14 cellular contexts compared by ENCODE assay signal in genomic region chr2:216118474-216118873, GRCh38. TPM values are rescaled to one million over a fixed set of nuclear protein-coding genes. Genes with fewer than 3 reads are reported as not detected.
DNase-seq lines count a peak whose midpoint lies in the region; ATAC-seq and TF ChIP-seq lines count a peak whose summit lies in the region.
"Had no signal": no experiment of that assay in that cellular context is flagged by ENCODE, and none has a peak within 500 bp of the region (broad histone marks: within the 10 kb centered on the region; RNA-seq: fewer than 3 reads in every experiment).

No MANE protein-coding gene starts in this region.

- peaks cover 56 to 95% of the 10 kb centered on the region in 2 experiments for H3K36me3 ChIP-seq in HEK293 (ENCODE audit: control insufficient read depth in 2 of 2, insufficient read depth in 1 of 2, low read length in 2 of 2)
- H3K36me3 ChIP-seq: ovary had no signal

- no peak for TF ChIP-seq CTCF in CD4-positive, alpha-beta T cell (IDR thresholded peaks at IDR 0.05)
- TF ChIP-seq CTCF in HEK293 (tag by site-specific recombination; IDR thresholded peaks at IDR 0.05) (no peak), mesothelial cell of epicardium (IDR thresholded peaks at IDR 0.05; ENCODE audit: unreplicated experiment) (no peak)

- H3K27ac ChIP-seq in CD4-positive, alpha-beta T cell (ENCODE audit: low read depth, low read length): no peak overlapping the region
- no peak overlapping the region for H3K27ac ChIP-seq in HEK293 (ENCODE audit: extremely low read depth, low read depth, low read length)
- H3K27ac ChIP-seq: ovary, vagina had no signal

- H3K4me1 ChIP-seq in HEK293 (ENCODE audit: control insufficient read depth, insufficient read depth, low read length): 0 out of 2 replicates have a peak, but pooled peaks cover 2% of the 10 kb centered on the region

- H3K27me3 Mint-ChIP-seq in CD4-positive, alpha-beta T cell: no peaks in the 10 kb centered on the region
- peaks cover 2% of the 10 kb centered on the region for H3K27me3 Mint-ChIP-seq in activated naive CD8-positive, alpha-beta T cell treated with anti-CD3 and anti-CD28 coated beads, Interleukin-2, amount 50 U/mL, for 24 hours
- H3K27me3 Mint-ChIP-seq in mesothelial cell of epicardium (ENCODE audit: low read depth): no peaks in the 10 kb centered on the region
- H3K27me3 Mint-ChIP-seq: stimulated activated naive B cell treated with anti-CD40 and anti-IgM and Interleukin-4, amounts not matched to agents 10 μg/mL and 1 μg/mL and 100 μg/mL, for 72 hours had no signal

- no peak for DNase-seq in CD4-positive, alpha-beta T cell
- DNase-seq in activated naive CD8-positive, alpha-beta T cell treated with anti-CD3 and anti-CD28 coated beads, Interleukin-2, amount 50 U/mL, for 24 hours: no peak
- DNase-seq in mesothelial cell of epicardium (ENCODE audit: low spot score in 2 of 2, unreplicated experiment in 2 of 2): no peak
- no peak for DNase-seq in amniotic stem cell (lab: John Stamatoyannopoulos, UW)
- DNase-seq: activated CD4-positive, CD25-positive, alpha-beta regulatory T cell; NCI-H2081; NCI-H774; ovary; stimulated activated naive B cell treated with anti-CD40 and anti-IgM and Interleukin-4, amounts not matched to agents 10 μg/mL and 1 μg/mL and 100 μg/mL, for 72 hours; SW 1271 had no signal

- no peaks in the 10 kb centered on the region for H3K9me3 ChIP-seq in CD4-positive, alpha-beta T cell (ENCODE audit: control insufficient read depth, low read length)
- H3K9me3 ChIP-seq in HEK293 (ENCODE audit: control insufficient read depth, insufficient read depth, low read depth, low read length): no peaks in the 10 kb centered on the region
- H3K9me3 ChIP-seq: ovary, vagina had no signal

- H3K27ac Mint-ChIP-seq in CD4-positive, alpha-beta T cell: peak overlapping the region; percentile 47
- peak overlapping the region; percentile 94 for H3K27ac Mint-ChIP-seq in activated naive CD8-positive, alpha-beta T cell treated with anti-CD3 and anti-CD28 coated beads, Interleukin-2, amount 50 U/mL, for 24 hours
- H3K27ac Mint-ChIP-seq in mesothelial cell of epicardium: peak overlapping the region; percentile 21

- no peak overlapping the region for H3K4me3 ChIP-seq in HEK293 (ENCODE audit: low read depth, low read length)
- H3K4me3 ChIP-seq: ovary, vagina had no signal

- intact Hi-C loops in CD4-positive, alpha-beta T cell (cut with DNase I, micrococcal nuclease): loop anchor here in 1 of 2 experiments (10.0 kb wide), 1 partner anchor 64 kb away; no protein-coding TSS in a partner anchor

- peaks cover 86% of the 10 kb centered on the region for H3K4me1 Mint-ChIP-seq in CD4-positive, alpha-beta T cell (ENCODE audit: low read depth)
- H3K4me1 Mint-ChIP-seq in activated naive CD8-positive, alpha-beta T cell treated with anti-CD3 and anti-CD28 coated beads, Interleukin-2, amount 50 U/mL, for 24 hours: peaks cover 92% of the 10 kb centered on the region
- H3K4me1 Mint-ChIP-seq in mesothelial cell of epicardium: peaks cover 32% of the 10 kb centered on the region

- CTCF ChIA-PET in CD4-positive, alpha-beta T cell (lab: Charles Lee): interaction anchor here (1.0 to 1.3 kb wide), 2 partner anchors 9 to 11 kb away, joined by 3 read pairs; no protein-coding TSS in a partner anchor
- CTCF ChIA-PET in HEK293 (lab: Yijun Ruan, JAX): interaction anchor here (0.7 kb wide), 1 partner anchor 95 kb away, joined by 4 read pairs; no protein-coding TSS in a partner anchor

- H3K27me3 ChIP-seq in CD4-positive, alpha-beta T cell (ENCODE audit: control insufficient read depth, insufficient read depth, low read length): no peaks in the 10 kb centered on the region
- H3K27me3 ChIP-seq: ovary, vagina had no signal

- H3K9me3 Mint-ChIP-seq in CD4-positive, alpha-beta T cell: no peaks in the 10 kb centered on the region
- H3K9me3 Mint-ChIP-seq in activated naive CD8-positive, alpha-beta T cell treated with anti-CD3 and anti-CD28 coated beads, Interleukin-2, amount 50 U/mL, for 24 hours: no peaks in the 10 kb centered on the region
- H3K9me3 Mint-ChIP-seq in mesothelial cell of epicardium: no peaks in the 10 kb centered on the region

- H3K36me3 Mint-ChIP-seq in CD4-positive, alpha-beta T cell (ENCODE audit: low read depth): peaks cover 94% of the 10 kb centered on the region
- peaks cover 90% of the 10 kb centered on the region for H3K36me3 Mint-ChIP-seq in activated naive CD8-positive, alpha-beta T cell treated with anti-CD3 and anti-CD28 coated beads, Interleukin-2, amount 50 U/mL, for 24 hours (ENCODE audit: low read depth)
- H3K36me3 Mint-ChIP-seq in mesothelial cell of epicardium: peaks cover 54% of the 10 kb centered on the region

- POLR2A ChIA-PET in CD4-positive, alpha-beta T cell (lab: Charles Lee): interaction anchor here (0.6 to 2.0 kb wide), 4 partner anchors 9 to 37 kb away, joined by 3 to 8 read pairs (median 5); partner anchors contain the start of genes PECR, TMEM169 and XRCC5
- POLR2A ChIA-PET in HEK293 (lab: Yijun Ruan, JAX): interaction anchor here (0.6 kb wide), 1 partner anchor 190 kb away, joined by 3 read pairs; no protein-coding TSS in a partner anchor

- H3K4me3 Mint-ChIP-seq in CD4-positive, alpha-beta T cell: no peak overlapping the region
- H3K4me3 Mint-ChIP-seq in activated naive CD8-positive, alpha-beta T cell treated with anti-CD3 and anti-CD28 coated beads, Interleukin-2, amount 50 U/mL, for 24 hours: peak overlapping the region; percentile 2
- no peak overlapping the region for H3K4me3 Mint-ChIP-seq in mesothelial cell of epicardium
- H3K4me3 Mint-ChIP-seq: stimulated activated naive B cell treated with anti-CD40 and anti-IgM and Interleukin-4, amounts not matched to agents 10 μg/mL and 1 μg/mL and 100 μg/mL, for 72 hours had no signal

- ATAC-seq in CD4-positive, alpha-beta T cell (ENCODE audit: poor library complexity): no peak
- ATAC-seq in activated naive CD8-positive, alpha-beta T cell treated with anti-CD3 and anti-CD28 coated beads, Interleukin-2, amount 50 U/mL, for 24 hours: no peak
- ATAC-seq in GM21825 (IDR thresholded peaks at IDR 0.05; ENCODE audit: unreplicated experiment) (no peak), HG03045 (IDR thresholded peaks at IDR 0.05; ENCODE audit: unreplicated experiment) (no peak)
- ATAC-seq: stimulated activated naive B cell treated with anti-CD40 and anti-IgM and Interleukin-4, amounts not matched to agents 10 μg/mL and 1 μg/mL and 100 μg/mL, for 72 hours had no signal

TF ChIP-seq in HEK293, 187 proteins besides CTCF, POLR2A, EP300 and RAD21 (continues in another document):
- no peak for TF ChIP-seq ZNF433 (tag by site-specific recombination; IDR thresholded peaks at IDR 0.05; ENCODE audit: low read depth)
- TF ChIP-seq SP7 (tag by site-specific recombination; IDR thresholded peaks at IDR 0.05): no peak
- TF ChIP-seq ZIC2 (tag by site-specific recombination; IDR thresholded peaks at IDR 0.05): no peak
- TF ChIP-seq ZNF707 (tag by site-specific recombination; IDR thresholded peaks at IDR 0.05): no peak
- TF ChIP-seq GFI1B (tag by site-specific recombination; IDR thresholded peaks at IDR 0.05): peak; percentile 61
- no peak for TF ChIP-seq HOXA7 (CRISPR knock-in tag; IDR thresholded peaks at IDR 0.05; ENCODE audit: borderline replicate concordance)
- TF ChIP-seq REST (tag by site-specific recombination; IDR thresholded peaks at IDR 0.05): no peak

RNA-seq across cellular contexts. Expression of gene XRCC5, which starts 9.3 kb away (rescaled TPM):
- total RNA-seq in CD4-positive, alpha-beta T cell: 100 to 1,000 TPM; 126 to 129 TPM
- total RNA-seq in mesothelial cell of epicardium: 291 to 294 TPM (median 291 TPM) in 3 replicates

RNA-seq across cellular contexts. Expression of gene TMEM169, which starts 36.8 kb away (rescaled TPM):
- total RNA-seq in CD4-positive, alpha-beta T cell: under 1 TPM; 0.27 to 0.53 TPM
- 0.71 to 0.84 TPM (median 0.78 TPM) in 3 replicates for total RNA-seq in mesothelial cell of epicardium
- total RNA-seq: vagina had no signal

RNA-seq across cellular contexts. Expression of gene PECR, which starts 36.9 kb away (rescaled TPM):
- 10 to 100 TPM in 1 of 2 experiments, 1 to 10 TPM in 1; 9.1 to 10.3 TPM for total RNA-seq in CD4-positive, alpha-beta T cell
- 9.3 to 12.2 TPM (median 9.7 TPM) in 3 replicates for total RNA-seq in mesothelial cell of epicardium

Comparison
In these comparisons a context has a peak if more than half of its experiments do, and no peak if none do; other contexts are left out.
1. H3K27ac Mint-ChIP-seq: peak in every context shown above with its lines; median percentile 94 in activated naive CD8-positive, alpha-beta T cell treated with anti-CD3 and anti-CD28 coated beads, Interleukin-2, amount 50 U/mL, for 24 hours; 47 in CD4-positive, alpha-beta T cell; 21 in mesothelial cell of epicardium.